ENCODE assay signal across 9 cellular contexts in genomic region chr5:140145223-140145622, GRCh38. TPM values are rescaled to one million over a fixed set of nuclear protein-coding genes. Genes with fewer than 3 reads are reported as not detected.
DNase-seq lines count a peak whose midpoint lies in the region; ATAC-seq and TF ChIP-seq lines count a peak whose summit lies in the region.
"Had no signal": no experiment of that assay in that cellular context is flagged by ENCODE, and none has a peak within 500 bp of the region (broad histone marks: within the 10 kb centered on the region; RNA-seq: fewer than 3 reads in every experiment).

No MANE protein-coding gene starts in this region.

- H3K27ac ChIP-seq in aorta (ENCODE audit: low read depth in 1 of 2, low read length in 2 of 2), result no peak overlapping the region
- H3K27ac ChIP-seq: Peyer's patch had no signal

- peak overlapping the region; percentile 29 for H3K4me3 Mint-ChIP-seq in activated T-cell treated with anti-CD3 and anti-CD28 coated beads, Interleukin-2, amount 50 U/mL, for 24 hours
- peak overlapping the region; percentile 61 for H3K4me3 Mint-ChIP-seq in activated naive CD8-positive, alpha-beta T cell
- H3K4me3 Mint-ChIP-seq in stimulated activated naive B cell treated with anti-CD40 and anti-IgM and Interleukin-4, amounts not matched to agents 10 μg/mL and 1 μg/mL and 100 μg/mL, for 72 hours, result peak overlapping the region; percentile 60 to 82

- no peak for TF ChIP-seq CTCF in lower leg skin (IDR thresholded peaks at IDR 0.05)

- no peaks in the 10 kb centered on the region for H3K9me3 ChIP-seq in aorta (ENCODE audit: control insufficient read depth, low read length)
- H3K9me3 ChIP-seq: Peyer's patch had no signal

- TF ChIP-seq POLR2A in lower leg skin (IDR thresholded peaks at IDR 0.05), result no peak

- intact Hi-C loops in lower leg skin (cut with DNase I; ENCODE audit: low total_unique reads), result no loop called here
- intact Hi-C loops in aorta (cut with DNase I), result loop anchor here (2.0 to 5.0 kb wide), 2 partner anchors 30 to 33 kb away; partner anchors contain the start of gene PURA (in 2 of the 2)

- H3K4me1 ChIP-seq in aorta (ENCODE audit: control insufficient read depth in 1 of 2, insufficient read depth in 2 of 2, low read length in 2 of 2), result peaks cover 1 to 2% of the 10 kb centered on the region in 2 donors

- no peak overlapping the region for H3K27ac Mint-ChIP-seq in activated T-cell treated with anti-CD3 and anti-CD28 coated beads, Interleukin-2, amount 50 U/mL, for 24 hours
- H3K27ac Mint-ChIP-seq in activated naive CD8-positive, alpha-beta T cell, result no peak overlapping the region
- no peak overlapping the region for H3K27ac Mint-ChIP-seq in stimulated activated naive B cell treated with anti-CD40 and anti-IgM and Interleukin-4, amounts not matched to agents 10 μg/mL and 1 μg/mL and 100 μg/mL, for 72 hours

- no peaks in the 10 kb centered on the region for H3K27me3 ChIP-seq in aorta (ENCODE audit: control insufficient read depth in 1 of 2, insufficient read depth in 2 of 2, low read length in 1 of 2)
- H3K27me3 ChIP-seq: Peyer's patch had no signal

- peaks cover 25% of the 10 kb centered on the region for H3K27me3 Mint-ChIP-seq in activated T-cell treated with anti-CD3 and anti-CD28 coated beads, Interleukin-2, amount 50 U/mL, for 24 hours
- H3K27me3 Mint-ChIP-seq in activated naive CD8-positive, alpha-beta T cell, result peaks cover 5% of the 10 kb centered on the region
- peaks cover 16 to 38% of the 10 kb centered on the region in 2 donors for H3K27me3 Mint-ChIP-seq in stimulated activated naive B cell treated with anti-CD40 and anti-IgM and Interleukin-4, amounts not matched to agents 10 μg/mL and 1 μg/mL and 100 μg/mL, for 72 hours

- no peak overlapping the region for H3K4me3 ChIP-seq in lower leg skin (ENCODE audit: low read depth, poor library complexity, severe bottlenecking)
- no peak overlapping the region for H3K4me3 ChIP-seq in aorta (ENCODE audit: low read length in 2 of 2)

- H3K4me1 Mint-ChIP-seq in activated T-cell treated with anti-CD3 and anti-CD28 coated beads, Interleukin-2, amount 50 U/mL, for 24 hours (ENCODE audit: low read depth), result peaks cover 22% of the 10 kb centered on the region
- peaks cover 22% of the 10 kb centered on the region for H3K4me1 Mint-ChIP-seq in activated naive CD8-positive, alpha-beta T cell (ENCODE audit: low read depth)
- H3K4me1 Mint-ChIP-seq in stimulated activated naive B cell treated with anti-CD40 and anti-IgM and Interleukin-4, amounts not matched to agents 10 μg/mL and 1 μg/mL and 100 μg/mL, for 72 hours, result peaks cover 22 to 43% of the 10 kb centered on the region in 2 donors

- DNase-seq in activated T-cell treated with anti-CD3 and anti-CD28 coated beads, Interleukin-2, amount 50 U/mL, for 24 hours, result no peak
- no peak for DNase-seq in activated T-cell treated with anti-CD3 and anti-CD28 coated beads, Interleukin-2, amount 50 U/mL, for 48 hours
- DNase-seq in lower leg skin (ENCODE audit: low spot score in 2 of 2) (peak; percentile 13 to 46), OCI-M2 (lab: John Stamatoyannopoulos, UW; ENCODE audit: unreplicated experiment) (no peak), aorta (no peak)
- no peak for DNase-seq in stimulated activated naive B cell treated with anti-CD40 and anti-IgM and Interleukin-4, amounts not matched to agents 10 μg/mL and 1 μg/mL and 100 μg/mL, for 72 hours

- H3K36me3 Mint-ChIP-seq in activated T-cell treated with anti-CD3 and anti-CD28 coated beads, Interleukin-2, amount 50 U/mL, for 24 hours (ENCODE audit: low read depth), result no peaks in the 10 kb centered on the region
- H3K36me3 Mint-ChIP-seq in activated naive CD8-positive, alpha-beta T cell, result no peaks in the 10 kb centered on the region
- no peaks in the 10 kb centered on the region for H3K36me3 Mint-ChIP-seq in stimulated activated naive B cell treated with anti-CD40 and anti-IgM and Interleukin-4, amounts not matched to agents 10 μg/mL and 1 μg/mL and 100 μg/mL, for 72 hours

- no peaks in the 10 kb centered on the region for H3K9me3 Mint-ChIP-seq in activated T-cell treated with anti-CD3 and anti-CD28 coated beads, Interleukin-2, amount 50 U/mL, for 24 hours
- H3K9me3 Mint-ChIP-seq in activated naive CD8-positive, alpha-beta T cell (ENCODE audit: low read depth), result no peaks in the 10 kb centered on the region
- no peaks in the 10 kb centered on the region for H3K9me3 Mint-ChIP-seq in stimulated activated naive B cell treated with anti-CD40 and anti-IgM and Interleukin-4, amounts not matched to agents 10 μg/mL and 1 μg/mL and 100 μg/mL, for 72 hours

- 59 to 64% methylated on average over 3 of the region's 3 CpGs for WGBS in lower leg skin, 2 donors
- whole genome bisulfite sequencing in aorta, 2 donors, result 87 to 91% methylated on average over 3 of the region's 3 CpGs

- ATAC-seq in stimulated activated naive B cell treated with anti-CD40 and anti-IgM and Interleukin-4, amounts not matched to agents 10 μg/mL and 1 μg/mL and 100 μg/mL, for 72 hours (replicated peaks), result no peak
- ATAC-seq in GM18873 (IDR thresholded peaks at IDR 0.05; ENCODE audit: low FRiP score, unreplicated experiment) (no peak), aorta (ENCODE audit: low FRiP score) (no peak)

- no peaks in the 10 kb centered on the region for H3K36me3 ChIP-seq in aorta (ENCODE audit: control insufficient read depth in 1 of 2, insufficient read depth in 2 of 2, low read length in 1 of 2)
- H3K36me3 ChIP-seq: Peyer's patch had no signal

RNA-seq across cellular contexts. Expression of gene IGIP, which starts 19.5 kb away (rescaled TPM):
- total RNA-seq in lower leg skin (10 to 100 TPM in 1 of 4 donors, 1 to 10 TPM in 3; 7.5 to 10.4 (median 8.0) TPM), aorta (10 to 100 TPM; 26.5 to 29.1 TPM)
- polyA plus RNA-seq in aorta, result 10 to 100 TPM; 12.9 to 20.7 TPM

RNA-seq across cellular contexts. Expression of gene CYSTM1, which starts 29.8 kb away (rescaled TPM):
- total RNA-seq in lower leg skin (10 to 100 TPM; 12.9 to 53.6 (median 33.0) TPM), aorta (10 to 100 TPM; 44.7 to 56.5 TPM)
- 100 to 1,000 TPM in 1 of 2 donors, 10 to 100 TPM in 1; 73.1 to 179 TPM for polyA plus RNA-seq in aorta

RNA-seq across cellular contexts. Expression of gene PURA, which starts 31.3 kb away (rescaled TPM):
- total RNA-seq in lower leg skin (10 to 100 TPM; 15.0 to 16.8 (median 16.2) TPM), aorta (10 to 100 TPM; 46.2 to 50.0 TPM)
- 10 to 100 TPM in 1 of 2 donors, 1 to 10 TPM in 1; 5.2 to 14.0 TPM for polyA plus RNA-seq in aorta

Comparison
In these comparisons a context has a peak if more than half of its experiments do, and no peak if none do; other contexts are left out.
1. DNase-seq: peak in lower leg skin (2 of 2); none in activated T-cell treated with anti-CD3 and anti-CD28 coated beads, Interleukin-2, amount 50 U/mL, for 24 hours (single experiment), activated T-cell treated with anti-CD3 and anti-CD28 coated beads, Interleukin-2, amount 50 U/mL, for 48 hours (0 of 2), stimulated activated naive B cell treated with anti-CD40 and anti-IgM and Interleukin-4, amounts not matched to agents 10 μg/mL and 1 μg/mL and 100 μg/mL, for 72 hours (single experiment), OCI-M2 (single experiment) and aorta (0 of 2).
2. Peak in every context shown above with its lines, with median percentiles within 50 percentile points of each other: H3K4me3 Mint-ChIP-seq.